16 cellular contexts compared by ENCODE assay signal in the genomic region with DNA sequence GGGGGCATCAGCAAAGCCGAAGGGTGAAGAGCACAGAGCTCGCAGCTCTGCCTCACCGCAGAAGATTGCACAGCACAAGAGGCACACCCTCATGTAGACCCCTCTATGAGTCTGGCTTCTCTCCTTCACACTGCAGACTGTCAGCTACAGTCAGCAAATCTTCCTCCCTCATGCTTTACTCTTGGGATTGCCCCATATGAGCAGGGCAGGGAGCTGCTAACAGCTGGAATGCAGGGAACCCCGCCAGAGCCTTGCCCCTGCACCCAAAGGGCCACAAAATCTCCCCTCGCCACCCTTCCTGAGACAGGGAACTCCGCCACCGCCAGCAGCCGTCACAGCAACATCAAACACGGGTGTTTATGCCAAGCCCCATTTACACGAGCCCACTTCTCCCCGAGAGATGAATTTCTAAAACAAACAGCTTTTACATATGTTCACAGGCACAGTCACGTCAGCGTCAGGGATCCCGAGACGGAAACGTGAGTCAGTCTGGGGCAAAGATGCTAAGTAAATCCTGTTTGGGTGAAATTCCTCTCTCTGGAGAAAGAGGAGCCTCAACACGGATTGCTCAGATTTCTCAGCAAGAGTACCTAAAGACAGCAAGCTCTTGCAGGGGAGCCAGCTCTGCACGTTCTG.
DNase-seq lines count a peak whose midpoint lies in the region; ATAC-seq and TF ChIP-seq lines count a peak whose summit lies in the region.
"Had no signal": no experiment of that assay in that cellular context is flagged by ENCODE, and none has a peak within 500 bp of the region (broad histone marks: within the 10 kb centered on the region; RNA-seq: fewer than 3 reads in every experiment).

No MANE protein-coding gene starts in this region.

- no peaks in the 10 kb centered on the region for H3K27me3 ChIP-seq in BJ (ENCODE audit: control insufficient read depth, insufficient read depth, low read length)
- H3K27me3 ChIP-seq in RWPE2 (ENCODE audit: insufficient read depth, poor library complexity, severe bottlenecking): no peaks in the 10 kb centered on the region
- no peaks in the 10 kb centered on the region for H3K27me3 ChIP-seq in aorta (ENCODE audit: control insufficient read depth in 1 of 2, insufficient read depth in 2 of 2, low read length in 1 of 2)
- H3K27me3 ChIP-seq: ovary, suprapubic skin had no signal

- H3K9me3 ChIP-seq in RWPE2 (ENCODE audit: severe bottlenecking) (no peaks in the 10 kb centered on the region), aorta (ENCODE audit: control insufficient read depth, low read length) (no peaks in the 10 kb centered on the region)
- H3K9me3 ChIP-seq: ovary, suprapubic skin had no signal

- H3K9me3 Mint-ChIP-seq in osteocyte (ENCODE audit: unreplicated experiment): peaks cover 20% of the 10 kb centered on the region

- no peaks in the 10 kb centered on the region for H3K27me3 Mint-ChIP-seq in osteocyte (ENCODE audit: unreplicated experiment)
- H3K27me3 Mint-ChIP-seq: activated CD4-positive, alpha-beta T cell treated with anti-CD3 and anti-CD28 coated beads, Interleukin-2, amount 10 ng/mL, durations not matched to agents 7 days and 5 days had no signal

- POLR2A ChIA-PET in BJ (lab: Charles Lee): no interaction called here

- ATAC-seq in RWPE2 (ENCODE audit: low read depth): peak; percentile 84
- ATAC-seq in GM18502 (IDR thresholded peaks at IDR 0.05; ENCODE audit: poor library complexity, unreplicated experiment): no peak
- ATAC-seq in aorta (ENCODE audit: low FRiP score): no peak
- no peak for ATAC-seq in HG03521 (IDR thresholded peaks at IDR 0.05; ENCODE audit: unreplicated experiment)
- ATAC-seq: GM12878 had no signal

- H3K27ac ChIP-seq in RWPE2 (ENCODE audit: poor library complexity, severe bottlenecking) (no peak overlapping the region), aorta (ENCODE audit: low read depth in 1 of 2, low read length in 2 of 2) (no peak overlapping the region)
- H3K27ac ChIP-seq: ovary, RWPE1, suprapubic skin had no signal

- CTCF ChIA-PET in BJ (lab: Yijun Ruan, JAX): no interaction called here

- H3K27ac Mint-ChIP-seq in osteocyte (ENCODE audit: unreplicated experiment): no peak overlapping the region
- H3K27ac Mint-ChIP-seq: activated CD4-positive, alpha-beta T cell treated with anti-CD3 and anti-CD28 coated beads, Interleukin-2, amount 10 ng/mL, durations not matched to agents 7 days and 5 days had no signal

- 27 to 41% methylated on average over 18 of the region's 18 CpGs for WGBS in aorta, 2 donors

- H3K4me1 ChIP-seq in RWPE2 (ENCODE audit: insufficient read depth, poor library complexity, severe bottlenecking) (peaks cover 5% of the 10 kb centered on the region), aorta (ENCODE audit: control insufficient read depth in 1 of 2, insufficient read depth in 2 of 2, low read length in 2 of 2) (no peaks in the 10 kb centered on the region)
- H3K4me1 ChIP-seq: suprapubic skin had no signal

- H3K36me3 ChIP-seq in BJ (ENCODE audit: control insufficient read depth, insufficient read depth, low read length): peaks cover 1% of the 10 kb centered on the region; the same call in 1 of the 2 replicates
- H3K36me3 ChIP-seq in RWPE2 (ENCODE audit: low read depth): no peaks in the 10 kb centered on the region
- H3K36me3 ChIP-seq in aorta (ENCODE audit: control insufficient read depth in 1 of 2, insufficient read depth in 2 of 2, low read length in 1 of 2): no peaks in the 10 kb centered on the region
- H3K36me3 ChIP-seq: ovary, suprapubic skin had no signal

- DNase-seq in BJ (ENCODE audit: low read depth) (peak; percentile 9), RWPE2 (ENCODE audit: low spot score) (no peak), epithelial cell of esophagus (ENCODE audit: low read depth) (peak; percentile 51), osteocyte (ENCODE audit: extremely low spot score, unreplicated experiment) (peak; percentile 56), aorta (no peak)
- no peak for DNase-seq in activated CD4-positive, alpha-beta T cell treated with anti-CD3 and anti-CD28 coated beads for 1 hour
- DNase-seq: activated CD4-positive, alpha-beta T cell treated with anti-CD3 and anti-CD28 coated beads, Interleukin-2, amount 10 ng/mL, durations not matched to agents 7 days and 5 days; activated T-cell treated with anti-CD3 and anti-CD28 coated beads, Interleukin-2, amount 50 U/mL, for 48 hours; NCI-H2081; NCI-H82; ovary had no signal

- TF ChIP-seq CTCF in BJ (IDR thresholded peaks at IDR 0.05; ENCODE audit: insufficient read depth, low read depth, low read length) (no peak), RWPE2 (IDR thresholded peaks at IDR 0.05; ENCODE audit: poor library complexity, severe bottlenecking) (no peak), epithelial cell of esophagus (IDR thresholded peaks at IDR 0.05; ENCODE audit: insufficient read depth, low read depth, low read length, missing control alignments) (no peak), osteocyte (IDR thresholded peaks at IDR 0.05) (no peak)

- H3K4me1 Mint-ChIP-seq in osteocyte (ENCODE audit: unreplicated experiment): no peaks in the 10 kb centered on the region

- H3K36me3 Mint-ChIP-seq in osteocyte (ENCODE audit: unreplicated experiment): no peaks in the 10 kb centered on the region

- no peak overlapping the region for H3K4me3 Mint-ChIP-seq in osteocyte (ENCODE audit: unreplicated experiment)
- H3K4me3 Mint-ChIP-seq: activated CD4-positive, alpha-beta T cell treated with anti-CD3 and anti-CD28 coated beads, Interleukin-2, amount 10 ng/mL, durations not matched to agents 7 days and 5 days had no signal

- H3K4me3 ChIP-seq in BJ (ENCODE audit: low read depth, low read length) (no peak overlapping the region), RWPE2 (ENCODE audit: severe bottlenecking) (no peak overlapping the region), epithelial cell of esophagus (ENCODE audit: low read length) (no peak overlapping the region), aorta (ENCODE audit: low read length in 2 of 2) (no peak overlapping the region)
- H3K4me3 ChIP-seq: GM12878, ovary, suprapubic skin had no signal

- intact Hi-C loops in aorta (cut with DNase I): no loop called here

Comparison
In these comparisons a context has a peak if more than half of its experiments do, and no peak if none do; other contexts are left out.
1. DNase-seq: peak in BJ (single experiment), epithelial cell of esophagus (single experiment) and osteocyte (single experiment); none in RWPE2 (single experiment), aorta (0 of 2) and activated CD4-positive, alpha-beta T cell treated with anti-CD3 and anti-CD28 coated beads for 1 hour (single experiment).